ENCODE assay signal across 23 cellular contexts in genomic region chr15:57415559-57415958, GRCh38. TPM values are rescaled to one million over a fixed set of nuclear protein-coding genes. Genes with fewer than 3 reads are reported as not detected.
DNase-seq lines count a peak whose midpoint lies in the region; ATAC-seq, FAIRE-seq and TF ChIP-seq lines count a peak whose summit lies in the region.
"Had no signal": no experiment of that assay in that cellular context is flagged by ENCODE, and none has a peak within 500 bp of the region (broad histone marks: within the 10 kb centered on the region; RNA-seq: fewer than 3 reads in every experiment).

No MANE protein-coding gene starts in this region.

- ATAC-seq in heart left ventricle, result peak; percentile 4 to 6 (median 5)
- no peak for ATAC-seq in left lobe of liver
- no peak for ATAC-seq in activated CD4-positive, CD25-positive, alpha-beta regulatory T cell treated with anti-CD3 and anti-CD28 coated beads, Interleukin-2, amount 50 U/mL, for 24 hours
- no peak for ATAC-seq in HG03025 (IDR thresholded peaks at IDR 0.05; ENCODE audit: low FRiP score, unreplicated experiment)
- ATAC-seq: SK-N-SH treated with all-trans-retinoic acid at 6 μM for 48 hours had no signal

- no peak for TF ChIP-seq POLR2A in H1 (IDR thresholded peaks at IDR 0.05; ENCODE audit: control extremely low read depth in 1 of 2, low read depth in 2 of 2, low read length in 2 of 2)
- no peak for TF ChIP-seq POLR2A in heart left ventricle (IDR thresholded peaks at IDR 0.05)

- H2BK12ac ChIP-seq in H1 (ENCODE audit: low read depth, low read length), result no peak overlapping the region

- peaks cover 0 to 6% (median under 1%) of the 10 kb centered on the region in 4 experiments; a peak in 1 of 7 replicates for H3K4me1 ChIP-seq in H1 (replicated peaks in 1 of 4; ENCODE audit: control insufficient read depth in 3 of 4, insufficient read depth in 4 of 4, low read length in 3 of 4)
- H3K4me1 ChIP-seq in heart left ventricle, result peaks cover 0 to 22% (median 7%) of the 10 kb centered on the region in 12 donors

- TF ChIP-seq CTCF in H1 (IDR thresholded peaks at IDR 0.05; ENCODE audit: control extremely low read depth in 1 of 3, insufficient read depth in 1 of 3, low read depth in 1 of 3, low read length in 3 of 3) (no peak), heart left ventricle (IDR thresholded peaks at IDR 0.05) (no peak)

- CTCF ChIA-PET in H1 (lab: Charles Lee; ENCODE audit: partially characterized antibody), result interaction anchor here (0.6 to 1.1 kb wide), 4 partner anchors 9 to 141 kb away, joined by 3 read pairs; no protein-coding TSS in a partner anchor

- peaks cover 6% of the 10 kb centered on the region for H3K79me1 ChIP-seq in H1 (ENCODE audit: low read depth, low read length)

- H2BK15ac ChIP-seq in H1 (ENCODE audit: low read length), result no peak overlapping the region

- H2BK120ac ChIP-seq in H1 (replicated peaks; ENCODE audit: low read depth, low read length), result no peak overlapping the region

- H3K9me3 ChIP-seq in H1 (ENCODE audit: insufficient read depth in 2 of 2, low read depth in 1 of 2, low read length in 1 of 2), result no peaks in the 10 kb centered on the region
- H3K9me3 ChIP-seq in heart left ventricle, result peaks cover 0 to 3% (median 0%) of the 10 kb centered on the region in 12 donors

- DNase-seq in H1 (ENCODE audit: low read depth in 1 of 2, low spot score in 2 of 2) (no peak), heart left ventricle (peak; percentile 59 to 82 (median 77)), left lobe of liver (ENCODE audit: low spot score) (peak; percentile 43), HuH-7 (ENCODE audit: low spot score) (no peak), middle frontal gyrus (ENCODE audit: extremely low spot score, low spot score) (no peak)
- DNase-seq: ACHN, DMS79, H9, IMR-90, NCI-H1105, NCI-H146, NCI-H2029 treated with DMSO at 0.1 percent for 48 hours, NCI-H226, NCI-H510A treated with DMSO at 0.1 percent for 48 hours, NCI-H748 treated with DMSO at 0.1 percent for 48 hours, PC-9, RPMI8226, SIG-M5 had no signal

- WGBS in H1 (ENCODE audit: extremely low coverage in 1 of 2, insufficient coverage in 1 of 2, insufficient read length in 1 of 2, insufficient replicate concordance in 2 of 2, low coverage in 1 of 2, low lambda C conversion rate in 2 of 2, missing lambda C conversion rate in 1 of 2), 2 experiments, result 98% methylated on average over 6 of the region's 6 CpGs; no CpG with 5 or more reads in 1 of the 2 experiments
- WGBS in heart left ventricle, 4 donors, result 67 to 72% (median 71%) methylated on average over 6 of the region's 6 CpGs

- H3K27me3 ChIP-seq in H1 (replicated peaks in 1 of 4; ENCODE audit: control insufficient read depth in 3 of 4, extremely low read depth in 1 of 4, insufficient read depth in 3 of 4, low read length in 3 of 4) (no peaks in the 10 kb centered on the region), heart left ventricle (no peaks in the 10 kb centered on the region)

- TF ChIP-seq RAD21 in H1 (IDR thresholded peaks at IDR 0.05 in 1 of 2, conservative IDR thresholded peaks at IDR 0.05 in 1 of 2; ENCODE audit: low read depth in 2 of 2, low read length in 2 of 2), result no peak

- POLR2A ChIA-PET in H1 (lab: Charles Lee; ENCODE audit: partially characterized antibody), result interaction anchor here (1.3 to 12.7 kb wide), 3 partner anchors 11 to 27 kb away, joined by 3 to 103 read pairs (median 9); no protein-coding TSS in a partner anchor

- H3K18ac ChIP-seq in H1 (ENCODE audit: extremely low read depth, low read length), result no peak overlapping the region

- intact Hi-C loops in heart left ventricle (cut with DNase I), result no loop called here

- H4K20me1 ChIP-seq in H1 (replicated peaks in 1 of 2; ENCODE audit: control insufficient read depth in 1 of 2, insufficient read depth in 2 of 2, low read length in 2 of 2), result peaks cover 0 to 2% of the 10 kb centered on the region in 2 experiments

- H3K79me2 ChIP-seq in H1 (ENCODE audit: control insufficient read depth in 1 of 2, insufficient read depth in 2 of 2, low read length in 2 of 2), result peaks cover 3 to 78% of the 10 kb centered on the region in 2 experiments; a peak in 3 of 4 replicates

- H3K23ac ChIP-seq in H1 (ENCODE audit: insufficient read length), result no peak overlapping the region

- no peak overlapping the region for H4K91ac ChIP-seq in H1 (replicated peaks; ENCODE audit: insufficient read length, low read length)

- no peak overlapping the region for H3K56ac ChIP-seq in H1 (replicated peaks; ENCODE audit: insufficient read length, low read depth, low read length)

- TF ChIP-seq EP300 in H1 (IDR thresholded peaks at IDR 0.05; ENCODE audit: borderline replicate concordance in 1 of 2, low read depth in 2 of 2, low read length in 2 of 2), result no peak

- no peak overlapping the region for H3K9ac ChIP-seq in H1 (replicated peaks in 1 of 4; ENCODE audit: extremely low read depth in 1 of 4, low read depth in 3 of 4, low read length in 3 of 4)
- H3K9ac ChIP-seq: KMS-11 had no signal

- H3K23me2 ChIP-seq in H1 (ENCODE audit: low read depth, low read length), result no peaks in the 10 kb centered on the region

- FAIRE-seq in H1 (lab: Jason Lieb, UNC), result no peak
- FAIRE-seq: HTR-8/SVneo had no signal

- no peak overlapping the region for H2BK20ac ChIP-seq in H1 (ENCODE audit: low read length)

- no peak overlapping the region for H2BK5ac ChIP-seq in H1 (ENCODE audit: low read depth, low read length)

- no peaks in the 10 kb centered on the region; a peak in 2 of 8 replicates for H3K36me3 ChIP-seq in H1 (ENCODE audit: control insufficient read depth in 2 of 4, insufficient read depth in 4 of 4, low read length in 3 of 4)
- H3K36me3 ChIP-seq in heart left ventricle, result no peaks in the 10 kb centered on the region

- no peak overlapping the region for H3K4me2 ChIP-seq in H1 (ENCODE audit: insufficient read depth in 1 of 2, low read depth in 2 of 2, low read length in 2 of 2)
- H3K4me2 ChIP-seq: KMS-11, PC-9 had no signal

- no peak overlapping the region for H4K5ac ChIP-seq in H1 (ENCODE audit: insufficient read length, low read depth, low read length)

- H3K4me3 ChIP-seq in H1 (ENCODE audit: extremely low read depth in 1 of 4, insufficient read depth in 2 of 4, low read depth in 3 of 4, low read length in 4 of 4), result no peak overlapping the region
- no peak overlapping the region for H3K4me3 ChIP-seq in heart left ventricle
- H3K4me3 ChIP-seq: PC-9 had no signal

- no peak overlapping the region for H2AK5ac ChIP-seq in H1 (ENCODE audit: low read depth, low read length)

- no peak overlapping the region for H3K14ac ChIP-seq in H1 (ENCODE audit: insufficient read length)

- peak overlapping the region; percentile 38 for H4K8ac ChIP-seq in H1 (ENCODE audit: extremely low read depth, insufficient read depth, low read length)

- H3K4ac ChIP-seq in H1 (replicated peaks; ENCODE audit: insufficient read length, low read depth, low read length), result no peak overlapping the region

- no peak overlapping the region for H2AFZ ChIP-seq in H1 (ENCODE audit: low read length)
- H2AFZ ChIP-seq: PC-9 had no signal

- H3K27ac ChIP-seq in H1 (ENCODE audit: low read depth, low read length) (no peak overlapping the region), heart left ventricle (peak overlapping the region in 3 of 12 donors; percentile 2 to 50 (median 35))
- H3K27ac ChIP-seq: KMS-11, PC-9 had no signal

TF ChIP-seq in H1, 55 proteins besides CTCF, POLR2A, EP300 and RAD21:
- TF ChIP-seq HDAC2 (IDR thresholded peaks at IDR 0.05; ENCODE audit: borderline replicate concordance in 1 of 2, low read depth in 2 of 2, low read length in 2 of 2), result no peak

RNA-seq across cellular contexts. Expression of gene CGNL1, which starts 39.3 kb away (rescaled TPM):
- 72.7 and 75.6 TPM in 2 replicates for total RNA-seq in H1 (2021; fragmentation: NEBNext Ultra II Directional; extraction: Animal tissue kit (Norgen Biotek cat#: 25700))
- polyA plus RNA-seq in H1 (2011; rRNA removed), result 20.4 and 21.8 TPM in 2 replicates
- 26.8 TPM for polyA plus RNA-seq in H1 (2011; cell fraction: cytosol; rRNA removed)
- polyA plus RNA-seq in H1 (2011; cell fraction: nucleus; rRNA removed), result 42.9 TPM
- 52.8 to 62.1 TPM (median 54.3 TPM) in 4 replicates for polyA plus RNA-seq in H1 (2012, experiment 1 of 2)
- polyA plus RNA-seq in H1 (2012, experiment 2 of 2), result 4.5 TPM
- 23.5 TPM for polyA plus RNA-seq in H1 (2013, experiment 1 of 2)
- 21.9 TPM for polyA plus RNA-seq in H1 (2013, experiment 2 of 2)
- polyA minus RNA-seq in H1 (2011; rRNA and poly(A)+ RNA removed), result 52.9 and 54.8 TPM in 2 replicates
- polyA minus RNA-seq in H1 (2011; cell fraction: cytosol; rRNA and poly(A)+ RNA removed), result 43.2 TPM
- 56.4 TPM for polyA minus RNA-seq in H1 (2011; cell fraction: nucleus; rRNA and poly(A)+ RNA removed)
- total RNA-seq in heart left ventricle, result 10 to 100 TPM; 16.9 to 40.0 (median 23.7) TPM
- polyA plus RNA-seq in heart left ventricle, result 1 to 10 TPM; 3.8 to 4.9 TPM
- 42.9 TPM for total RNA-seq in left lobe of liver

Comparison
In these comparisons a context has a peak if more than half of its experiments do, and no peak if none do; other contexts are left out.
1. DNase-seq: peak in heart left ventricle (5 of 5) and left lobe of liver (single experiment); none in H1 (0 of 2), HuH-7 (single experiment) and middle frontal gyrus (single experiment).
2. ATAC-seq: peak in heart left ventricle (4 of 4); none in left lobe of liver (single experiment), activated CD4-positive, CD25-positive, alpha-beta regulatory T cell treated with anti-CD3 and anti-CD28 coated beads, Interleukin-2, amount 50 U/mL, for 24 hours (0 of 2) and HG03025 (single experiment).